8 cellular contexts compared by ENCODE assay signal in the genomic region with DNA sequence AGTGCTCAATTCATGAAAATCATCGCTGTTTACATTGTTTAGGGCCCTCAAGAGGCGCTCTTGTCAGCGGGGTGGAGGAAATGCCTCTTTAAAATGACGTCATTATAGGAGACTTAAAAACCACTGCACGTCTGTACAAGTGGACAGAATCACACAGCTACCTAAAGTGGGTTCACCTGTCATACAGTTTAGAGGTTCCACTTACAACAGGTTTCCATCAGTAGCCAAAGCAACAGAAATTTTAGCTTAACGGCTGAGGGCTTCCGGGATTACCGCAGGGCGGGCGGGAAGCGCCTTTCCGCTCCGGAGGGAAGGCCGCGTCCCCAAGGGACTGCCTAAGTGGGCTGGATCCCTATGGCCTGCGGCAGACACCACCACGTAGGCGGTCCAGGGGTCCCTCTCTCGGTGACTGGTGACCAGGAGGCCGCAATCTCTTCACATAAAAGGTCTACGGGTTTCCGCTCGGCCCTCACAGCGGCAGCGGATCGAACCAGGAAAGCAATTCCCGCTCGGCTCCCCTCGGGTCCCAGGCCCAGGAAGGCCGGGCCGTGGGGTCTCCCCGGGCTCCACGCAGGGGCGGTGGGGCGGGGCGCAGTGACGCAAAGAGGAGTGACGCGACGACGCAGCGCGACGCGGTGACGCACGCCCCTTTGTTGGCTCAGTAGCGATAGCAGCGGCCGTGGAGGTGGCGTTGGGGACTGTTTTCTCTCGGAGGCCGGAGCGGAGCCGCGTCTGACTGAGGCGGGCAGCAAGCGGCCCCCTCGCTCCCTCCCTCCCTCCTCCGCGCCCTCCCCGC. TPM values are rescaled to one million over a fixed set of nuclear protein-coding genes. Genes with fewer than 3 reads are reported as not detected.
DNase-seq lines count a peak whose midpoint lies in the region; ATAC-seq and FAIRE-seq lines count a peak whose summit lies in the region.

A gene with protein sequence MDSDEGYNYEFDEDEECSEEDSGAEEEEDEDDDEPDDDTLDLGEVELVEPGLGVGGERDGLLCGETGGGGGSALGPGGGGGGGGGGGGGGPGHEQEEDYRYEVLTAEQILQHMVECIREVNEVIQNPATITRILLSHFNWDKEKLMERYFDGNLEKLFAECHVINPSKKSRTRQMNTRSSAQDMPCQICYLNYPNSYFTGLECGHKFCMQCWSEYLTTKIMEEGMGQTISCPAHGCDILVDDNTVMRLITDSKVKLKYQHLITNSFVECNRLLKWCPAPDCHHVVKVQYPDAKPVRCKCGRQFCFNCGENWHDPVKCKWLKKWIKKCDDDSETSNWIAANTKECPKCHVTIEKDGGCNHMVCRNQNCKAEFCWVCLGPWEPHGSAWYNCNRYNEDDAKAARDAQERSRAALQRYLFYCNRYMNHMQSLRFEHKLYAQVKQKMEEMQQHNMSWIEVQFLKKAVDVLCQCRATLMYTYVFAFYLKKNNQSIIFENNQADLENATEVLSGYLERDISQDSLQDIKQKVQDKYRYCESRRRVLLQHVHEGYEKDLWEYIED (plus strand): TSS at position 661 of the 796 bp plus-strand sequence. CDS start 310 bp downstream, outside the sequence.

- peaks cover 26 to 49% (median 37%) of the 10 kb centered on the region in 10 experiments for H3K4me1 ChIP-seq in BLaER1 treated with 17β-estradiol and CSF1 and Interleukin-3, amounts not matched to agents 10 nM and 100 nM

- H3K27me3 ChIP-seq in BLaER1 treated with 17β-estradiol and CSF1 and Interleukin-3, amounts not matched to agents 10 nM and 100 nM: no peaks in the 10 kb centered on the region

- no peaks in the 10 kb centered on the region for H3K9me3 Mint-ChIP-seq in activated CD4-positive, alpha-beta T cell treated with anti-CD3 and anti-CD28 coated beads, Interleukin-2, amount 10 ng/mL, durations not matched to agents 7 days and 5 days

- H3K27ac ChIP-seq in BLaER1 treated with 17β-estradiol and CSF1 and Interleukin-3, amounts not matched to agents 10 nM and 100 nM: peak within 1 kb of the TSS; percentile 95 to 100 (median 99)

- peaks cover 31% of the 10 kb centered on the region for H3K36me3 Mint-ChIP-seq in activated CD4-positive, alpha-beta T cell treated with anti-CD3 and anti-CD28 coated beads, Interleukin-2, amount 10 ng/mL, durations not matched to agents 7 days and 5 days (ENCODE audit: low read depth)

- FAIRE-seq in GM19239 (lab: Jason Lieb, UNC): peak; percentile 95

- H3K4me3 Mint-ChIP-seq in activated CD4-positive, alpha-beta T cell treated with anti-CD3 and anti-CD28 coated beads, Interleukin-2, amount 10 ng/mL, durations not matched to agents 7 days and 5 days: peak within 1 kb of the TSS; percentile 98

- H3K27ac Mint-ChIP-seq in activated CD4-positive, alpha-beta T cell treated with anti-CD3 and anti-CD28 coated beads, Interleukin-2, amount 10 ng/mL, durations not matched to agents 7 days and 5 days: peak within 1 kb of the TSS; percentile 99

- ATAC-seq in HG03457 (IDR thresholded peaks at IDR 0.05; ENCODE audit: unreplicated experiment): peak; percentile 68
- peak; percentile 91 for ATAC-seq in left lobe of liver

- H3K4me2 ChIP-seq in BLaER1 treated with 17β-estradiol and CSF1 and Interleukin-3, amounts not matched to agents 10 nM and 100 nM: peak within 1 kb of the TSS; percentile 86 to 97 (median 93)

- peaks cover 22 to 31% (median 26%) of the 10 kb centered on the region in 11 experiments for H3K36me3 ChIP-seq in BLaER1 treated with 17β-estradiol and CSF1 and Interleukin-3, amounts not matched to agents 10 nM and 100 nM

- H3K4me3 ChIP-seq in BLaER1 treated with 17β-estradiol and CSF1 and Interleukin-3, amounts not matched to agents 10 nM and 100 nM: peak within 1 kb of the TSS; percentile 90 to 98 (median 96)

- CTCF ChIA-PET in activated CD4-positive, alpha-beta T cell treated with anti-CD3 and anti-CD28 coated beads, Interleukin-2, amount 10 ng/mL, durations not matched to agents 7 days and 5 days (lab: Charles Lee): interaction anchor here (0.6 to 1.6 kb wide), 8 partner anchors 9 to 493 kb away, joined by 3 to 9 read pairs (median 3); no protein-coding TSS in a partner anchor

- POLR2A ChIA-PET in activated CD4-positive, alpha-beta T cell treated with anti-CD3 and anti-CD28 coated beads, Interleukin-2, amount 10 ng/mL, durations not matched to agents 7 days and 5 days (lab: Charles Lee): interaction anchor here (0.8 kb wide), 1 partner anchor 81 kb away, joined by 4 read pairs; no protein-coding TSS in a partner anchor

- H3K9ac ChIP-seq in BLaER1 treated with 17β-estradiol and CSF1 and Interleukin-3, amounts not matched to agents 10 nM and 100 nM: peak within 1 kb of the TSS; percentile 92 to 100 (median 99)

- no peaks in the 10 kb centered on the region for H3K27me3 Mint-ChIP-seq in activated CD4-positive, alpha-beta T cell treated with anti-CD3 and anti-CD28 coated beads, Interleukin-2, amount 10 ng/mL, durations not matched to agents 7 days and 5 days

- DNase-seq in GM19239 (ENCODE audit: insufficient read length, low spot score): peak; percentile 76
- DNase-seq in NCI-H524 treated with DMSO at 0.1 percent for 48 hours (lab: John Stamatoyannopoulos, UW): peak; percentile 64
- DNase-seq in activated CD4-positive, alpha-beta T cell treated with anti-CD3 and anti-CD28 coated beads, Interleukin-2, amount 10 ng/mL, durations not matched to agents 7 days and 5 days: peak; percentile 95
- DNase-seq in cortex of kidney (lab: John Stamatoyannopoulos, UW): peak; percentile 60
- DNase-seq in left lobe of liver (ENCODE audit: low spot score): peak; percentile 98
- DNase-seq in stimulated activated CD4-positive, alpha-beta T cell treated with anti-CD3 and anti-CD28 coated beads, Interleukin-2, amount 100 ng/mL, for 4 hours (ENCODE audit: low read depth): peak; percentile 92

- H4K20me1 ChIP-seq in BLaER1 treated with 17β-estradiol and CSF1 and Interleukin-3, amounts not matched to agents 10 nM and 100 nM: peaks cover 40 to 47% (median 46%) of the 10 kb centered on the region in 11 experiments

- H3K4me1 Mint-ChIP-seq in activated CD4-positive, alpha-beta T cell treated with anti-CD3 and anti-CD28 coated beads, Interleukin-2, amount 10 ng/mL, durations not matched to agents 7 days and 5 days: peaks cover 47% of the 10 kb centered on the region

- H3K9me3 ChIP-seq in BLaER1 treated with 17β-estradiol and CSF1 and Interleukin-3, amounts not matched to agents 10 nM and 100 nM (replicated peaks in 1 of 11): peaks cover 0 to 2% (median 0%) of the 10 kb centered on the region in 11 experiments; a peak in 3 of 22 replicates

RNA-seq across cellular contexts. Expression of the gene that starts here (rescaled TPM):
- 100 to 1,000 TPM; 127 to 137 TPM for total RNA-seq in activated CD4-positive, alpha-beta T cell treated with anti-CD3 and anti-CD28 coated beads, Interleukin-2, amount 10 ng/mL, durations not matched to agents 7 days and 5 days
- 65.9 TPM for total RNA-seq in left lobe of liver

Comparison
In these comparisons a context has a peak if more than half of its experiments do, and no peak if none do; other contexts are left out.
1. Peak in every context shown above with its lines: DNase-seq, ATAC-seq, H3K4me3 ChIP-seq and H3K27ac ChIP-seq.